8 cellular contexts compared by ENCODE assay signal in genomic region chr3:4821975-4822374, GRCh38.
DNase-seq lines count a peak whose midpoint lies in the region; ATAC-seq and TF ChIP-seq lines count a peak whose summit lies in the region.

No MANE protein-coding gene starts in this region.

- H3K4me1 Mint-ChIP-seq in CD4-positive, alpha-beta T cell (ENCODE audit: low read depth): peaks cover 74% of the 10 kb centered on the region
- peaks cover 13% of the 10 kb centered on the region for H3K4me1 Mint-ChIP-seq in Caco-2 (ENCODE audit: low read depth, unreplicated experiment)

- no peaks in the 10 kb centered on the region for H3K9me3 ChIP-seq in CD4-positive, alpha-beta T cell (ENCODE audit: control insufficient read depth, low read length)
- no peaks in the 10 kb centered on the region for H3K9me3 ChIP-seq in Caco-2

- no TSS peak for BruUV-seq in Caco-2 (replicated peaks; lab: Mats Ljungman, UMichigan)

- H3K4me3 Mint-ChIP-seq in CD4-positive, alpha-beta T cell: peak overlapping the region; percentile 65
- no peak overlapping the region for H3K4me3 Mint-ChIP-seq in Caco-2 (ENCODE audit: unreplicated experiment)

- peak overlapping the region; percentile 95 for H3K27ac Mint-ChIP-seq in CD4-positive, alpha-beta T cell
- no peak overlapping the region for H3K27ac Mint-ChIP-seq in Caco-2 (ENCODE audit: unreplicated experiment)

- peak; percentile 59 to 82 (median 70) for DNase-seq in CD4-positive, alpha-beta T cell
- DNase-seq in activated CD4-positive, CD25-positive, alpha-beta regulatory T cell (lab: John Stamatoyannopoulos, UW): peak in 3 of 4 experiments; percentile 40 to 67 (median 67)
- peak; percentile 76 for DNase-seq in activated gamma-delta T cell treated with anti-CD3 and anti-CD28 coated beads, Interleukin-2, amount 50 U/mL, for 16 hours (ENCODE audit: low read depth)
- DNase-seq in stimulated activated CD4-positive, alpha-beta T cell treated with anti-CD3 and anti-CD28 coated beads, Interleukin-15, amount 100 ng/mL, for 24 hours: peak; percentile 81
- no peak for DNase-seq in NCI-H446 (lab: John Stamatoyannopoulos, UW)
- no peak for DNase-seq in Caco-2
- DNase-seq in RKO (ENCODE audit: low spot score): no peak
- DNase-seq in anterior cingulate cortex (lab: John Stamatoyannopoulos, UW): no peak

- ATAC-seq in CD4-positive, alpha-beta T cell (ENCODE audit: poor library complexity): peak; percentile 93

- peaks cover 41% of the 10 kb centered on the region for H3K36me3 Mint-ChIP-seq in CD4-positive, alpha-beta T cell (ENCODE audit: low read depth)
- H3K36me3 Mint-ChIP-seq in Caco-2 (ENCODE audit: insufficient read depth, unreplicated experiment): no peaks in the 10 kb centered on the region

- CTCF ChIA-PET in CD4-positive, alpha-beta T cell (lab: Charles Lee): interaction anchor here (0.6 to 2.0 kb wide), 15 partner anchors 12 to 236 kb away, joined by 3 to 20 read pairs (median 4); partner anchors contain the start of gene BHLHE40
- CTCF ChIA-PET in Caco-2 (lab: Charles Lee): no interaction called here

- H3K9me3 Mint-ChIP-seq in CD4-positive, alpha-beta T cell: peaks cover 2% of the 10 kb centered on the region
- peaks cover 11% of the 10 kb centered on the region for H3K9me3 Mint-ChIP-seq in Caco-2 (ENCODE audit: unreplicated experiment)

- POLR2A ChIA-PET in CD4-positive, alpha-beta T cell (lab: Charles Lee): interaction anchor here (0.7 to 2.0 kb wide), 14 partner anchors 8 to 367 kb away, joined by 3 to 38 read pairs (median 4); partner anchors contain the start of gene BHLHE40
- POLR2A ChIA-PET in Caco-2 (lab: Charles Lee): no interaction called here

- intact Hi-C loops in CD4-positive, alpha-beta T cell (cut with DNase I, micrococcal nuclease): loop anchor here (1.0 to 10.0 kb wide), 11 partner anchors 9 to 235 kb away; no protein-coding TSS in a partner anchor
- intact Hi-C loops in Caco-2 (cut with micrococcal nuclease; ENCODE audit: unreplicated experiment): no loop called here

- peaks cover 18% of the 10 kb centered on the region for H3K4me1 ChIP-seq in Caco-2

- no peak overlapping the region for H3K4me3 ChIP-seq in Caco-2 (ENCODE audit: low read depth, low read length)

- TF ChIP-seq CTCF in CD4-positive, alpha-beta T cell (IDR thresholded peaks at IDR 0.05): peak; percentile 45
- no peak for TF ChIP-seq CTCF in Caco-2 (IDR thresholded peaks at IDR 0.05; ENCODE audit: insufficient read depth in 1 of 2, low read depth in 1 of 2, low read length in 1 of 2, severe bottlenecking in 1 of 2, unreplicated experiment in 1 of 2)

- H3K27me3 Mint-ChIP-seq in CD4-positive, alpha-beta T cell: no peaks in the 10 kb centered on the region
- H3K27me3 Mint-ChIP-seq in Caco-2 (ENCODE audit: insufficient read depth, unreplicated experiment): no peaks in the 10 kb centered on the region

- H3K36me3 ChIP-seq in Caco-2 (ENCODE audit: control insufficient read depth, insufficient read depth, low read length): no peaks in the 10 kb centered on the region

- peak overlapping the region; percentile 55 for H3K27ac ChIP-seq in CD4-positive, alpha-beta T cell (ENCODE audit: low read depth, low read length)

- H3K27me3 ChIP-seq in CD4-positive, alpha-beta T cell (ENCODE audit: control insufficient read depth, insufficient read depth, low read length): no peaks in the 10 kb centered on the region
- H3K27me3 ChIP-seq in Caco-2 (replicated peaks; ENCODE audit: control insufficient read depth, insufficient read depth, low read length): no peaks in the 10 kb centered on the region

Comparison
In these comparisons a context has a peak if more than half of its experiments do, and no peak if none do; other contexts are left out.
1. DNase-seq: peak in CD4-positive, alpha-beta T cell (10 of 10), activated CD4-positive, CD25-positive, alpha-beta regulatory T cell (3 of 4), activated gamma-delta T cell treated with anti-CD3 and anti-CD28 coated beads, Interleukin-2, amount 50 U/mL, for 16 hours (single experiment) and stimulated activated CD4-positive, alpha-beta T cell treated with anti-CD3 and anti-CD28 coated beads, Interleukin-15, amount 100 ng/mL, for 24 hours (single experiment); none in NCI-H446 (0 of 2), Caco-2 (0 of 2), RKO (single experiment) and anterior cingulate cortex (0 of 58).